In the genomic region with DNA sequence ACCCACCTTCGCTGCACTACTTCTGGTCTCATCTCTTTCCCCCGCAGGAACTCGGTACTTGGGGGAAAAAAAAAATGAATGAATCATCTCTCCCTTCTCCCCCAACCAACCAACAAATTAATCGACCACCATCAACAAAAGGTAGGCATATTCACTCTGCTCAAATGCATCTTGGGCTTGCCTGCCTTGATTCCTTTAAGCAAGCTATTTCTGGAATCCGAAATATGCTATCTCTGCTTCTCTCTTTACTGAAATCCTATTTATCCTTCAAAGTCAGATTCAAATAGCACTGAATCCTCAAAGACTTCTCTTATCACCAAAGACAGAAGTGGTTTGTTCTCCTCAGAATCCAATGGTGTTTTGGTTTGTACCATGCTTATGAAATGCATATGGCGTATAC, we compare ENCODE assay signal across 1 cellular context.
TF ChIP-seq lines count a peak whose summit lies in the region.

No MANE protein-coding gene starts in this region.

TF ChIP-seq in WTC11, 78 proteins besides CTCF, POLR2A, EP300 and RAD21:
- no peak for TF ChIP-seq ZNF232 (CRISPR knock-in tag; IDR thresholded peaks at IDR 0.05)
- TF ChIP-seq FOXJ3 (CRISPR knock-in tag; IDR thresholded peaks at IDR 0.05; ENCODE audit: borderline replicate concordance): no peak
- TF ChIP-seq HMGXB4 (CRISPR knock-in tag; IDR thresholded peaks at IDR 0.05): no peak
- no peak for TF ChIP-seq HMGA2 (CRISPR knock-in tag; IDR thresholded peaks at IDR 0.05)
- TF ChIP-seq USF1 (CRISPR knock-in tag; IDR thresholded peaks at IDR 0.05): no peak
- TF ChIP-seq, protein P1, sequence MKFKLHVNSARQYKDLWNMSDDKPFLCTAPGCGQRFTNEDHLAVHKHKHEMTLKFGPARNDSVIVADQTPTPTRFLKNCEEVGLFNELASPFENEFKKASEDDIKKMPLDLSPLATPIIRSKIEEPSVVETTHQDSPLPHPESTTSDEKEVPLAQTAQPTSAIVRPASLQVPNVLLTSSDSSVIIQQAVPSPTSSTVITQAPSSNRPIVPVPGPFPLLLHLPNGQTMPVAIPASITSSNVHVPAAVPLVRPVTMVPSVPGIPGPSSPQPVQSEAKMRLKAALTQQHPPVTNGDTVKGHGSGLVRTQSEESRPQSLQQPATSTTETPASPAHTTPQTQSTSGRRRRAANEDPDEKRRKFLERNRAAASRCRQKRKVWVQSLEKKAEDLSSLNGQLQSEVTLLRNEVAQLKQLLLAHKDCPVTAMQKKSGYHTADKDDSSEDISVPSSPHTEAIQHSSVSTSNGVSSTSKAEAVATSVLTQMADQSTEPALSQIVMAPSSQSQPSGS (CRISPR knock-in tag; IDR thresholded peaks at IDR 0.05; ENCODE audit: borderline replicate concordance, low read depth): no peak
- no peak for TF ChIP-seq ESRRA (CRISPR knock-in tag; IDR thresholded peaks at IDR 0.05; ENCODE audit: borderline replicate concordance)
- TF ChIP-seq GRHL2 (CRISPR knock-in tag; IDR thresholded peaks at IDR 0.05; ENCODE audit: insufficient replicate concordance, severe bottlenecking): no peak
- no peak for TF ChIP-seq TCF7 (CRISPR knock-in tag; IDR thresholded peaks at IDR 0.05; ENCODE audit: low read depth)
- no peak for TF ChIP-seq SP1 (CRISPR knock-in tag; conservative IDR thresholded peaks at IDR 0.05)
- TF ChIP-seq, protein P2, sequence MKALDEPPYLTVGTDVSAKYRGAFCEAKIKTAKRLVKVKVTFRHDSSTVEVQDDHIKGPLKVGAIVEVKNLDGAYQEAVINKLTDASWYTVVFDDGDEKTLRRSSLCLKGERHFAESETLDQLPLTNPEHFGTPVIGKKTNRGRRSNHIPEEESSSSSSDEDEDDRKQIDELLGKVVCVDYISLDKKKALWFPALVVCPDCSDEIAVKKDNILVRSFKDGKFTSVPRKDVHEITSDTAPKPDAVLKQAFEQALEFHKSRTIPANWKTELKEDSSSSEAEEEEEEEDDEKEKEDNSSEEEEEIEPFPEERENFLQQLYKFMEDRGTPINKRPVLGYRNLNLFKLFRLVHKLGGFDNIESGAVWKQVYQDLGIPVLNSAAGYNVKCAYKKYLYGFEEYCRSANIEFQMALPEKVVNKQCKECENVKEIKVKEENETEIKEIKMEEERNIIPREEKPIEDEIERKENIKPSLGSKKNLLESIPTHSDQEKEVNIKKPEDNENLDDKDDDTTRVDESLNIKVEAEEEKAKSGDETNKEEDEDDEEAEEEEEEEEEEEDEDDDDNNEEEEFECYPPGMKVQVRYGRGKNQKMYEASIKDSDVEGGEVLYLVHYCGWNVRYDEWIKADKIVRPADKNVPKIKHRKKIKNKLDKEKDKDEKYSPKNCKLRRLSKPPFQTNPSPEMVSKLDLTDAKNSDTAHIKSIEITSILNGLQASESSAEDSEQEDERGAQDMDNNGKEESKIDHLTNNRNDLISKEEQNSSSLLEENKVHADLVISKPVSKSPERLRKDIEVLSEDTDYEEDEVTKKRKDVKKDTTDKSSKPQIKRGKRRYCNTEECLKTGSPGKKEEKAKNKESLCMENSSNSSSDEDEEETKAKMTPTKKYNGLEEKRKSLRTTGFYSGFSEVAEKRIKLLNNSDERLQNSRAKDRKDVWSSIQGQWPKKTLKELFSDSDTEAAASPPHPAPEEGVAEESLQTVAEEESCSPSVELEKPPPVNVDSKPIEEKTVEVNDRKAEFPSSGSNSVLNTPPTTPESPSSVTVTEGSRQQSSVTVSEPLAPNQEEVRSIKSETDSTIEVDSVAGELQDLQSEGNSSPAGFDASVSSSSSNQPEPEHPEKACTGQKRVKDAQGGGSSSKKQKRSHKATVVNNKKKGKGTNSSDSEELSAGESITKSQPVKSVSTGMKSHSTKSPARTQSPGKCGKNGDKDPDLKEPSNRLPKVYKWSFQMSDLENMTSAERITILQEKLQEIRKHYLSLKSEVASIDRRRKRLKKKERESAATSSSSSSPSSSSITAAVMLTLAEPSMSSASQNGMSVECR (CRISPR knock-in tag; IDR thresholded peaks at IDR 0.05; ENCODE audit: borderline replicate concordance): no peak
- TF ChIP-seq TEAD1 (CRISPR knock-in tag; IDR thresholded peaks at IDR 0.05): no peak
- TF ChIP-seq PRRX2 (CRISPR knock-in tag; IDR thresholded peaks at IDR 0.05): no peak
- no peak for TF ChIP-seq NFATC4 (CRISPR knock-in tag; IDR thresholded peaks at IDR 0.05)
- no peak for TF ChIP-seq OVOL2 (CRISPR knock-in tag; IDR thresholded peaks at IDR 0.05; ENCODE audit: borderline replicate concordance)
- TF ChIP-seq, protein P3, sequence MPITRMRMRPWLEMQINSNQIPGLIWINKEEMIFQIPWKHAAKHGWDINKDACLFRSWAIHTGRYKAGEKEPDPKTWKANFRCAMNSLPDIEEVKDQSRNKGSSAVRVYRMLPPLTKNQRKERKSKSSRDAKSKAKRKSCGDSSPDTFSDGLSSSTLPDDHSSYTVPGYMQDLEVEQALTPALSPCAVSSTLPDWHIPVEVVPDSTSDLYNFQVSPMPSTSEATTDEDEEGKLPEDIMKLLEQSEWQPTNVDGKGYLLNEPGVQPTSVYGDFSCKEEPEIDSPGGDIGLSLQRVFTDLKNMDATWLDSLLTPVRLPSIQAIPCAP (CRISPR knock-in tag; IDR thresholded peaks at IDR 0.05): no peak
- TF ChIP-seq E2F5 (CRISPR knock-in tag; IDR thresholded peaks at IDR 0.05): no peak
- TF ChIP-seq, protein P4, sequence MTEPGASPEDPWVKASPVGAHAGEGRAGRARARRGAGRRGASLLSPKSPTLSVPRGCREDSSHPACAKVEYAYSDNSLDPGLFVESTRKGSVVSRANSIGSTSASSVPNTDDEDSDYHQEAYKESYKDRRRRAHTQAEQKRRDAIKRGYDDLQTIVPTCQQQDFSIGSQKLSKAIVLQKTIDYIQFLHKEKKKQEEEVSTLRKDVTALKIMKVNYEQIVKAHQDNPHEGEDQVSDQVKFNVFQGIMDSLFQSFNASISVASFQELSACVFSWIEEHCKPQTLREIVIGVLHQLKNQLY (CRISPR knock-in tag; IDR thresholded peaks at IDR 0.05): no peak
